ENCODE assay signal across 13 cellular contexts in the genomic region with DNA sequence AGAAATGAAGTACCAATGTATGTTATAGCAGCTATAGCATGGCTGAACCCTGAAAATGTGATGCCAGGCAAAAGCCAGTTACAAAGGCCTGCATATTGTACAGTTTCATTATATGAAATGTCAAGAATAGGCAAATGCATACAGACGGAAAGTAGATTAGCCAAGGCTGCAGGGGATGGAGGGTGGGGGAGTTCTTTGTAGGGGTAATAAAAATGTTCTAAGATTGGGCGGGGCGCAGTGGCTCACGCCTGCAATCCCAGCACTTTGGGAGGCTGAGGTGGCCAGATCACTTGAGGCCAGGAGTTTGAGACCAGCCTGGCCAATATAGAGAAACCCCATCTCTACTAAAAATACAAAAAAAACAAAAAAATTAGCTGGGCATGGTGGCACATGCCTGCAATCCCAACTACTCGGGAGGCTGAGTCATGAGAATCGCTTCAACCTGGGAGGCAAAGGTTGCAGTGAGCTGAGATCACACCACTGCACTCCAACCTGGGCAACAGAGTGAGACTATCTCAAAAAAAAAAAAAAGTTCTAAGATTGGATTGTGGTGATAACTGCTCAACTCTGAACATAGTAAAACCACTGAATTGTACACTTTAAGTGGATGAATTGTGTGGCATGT. TPM values are rescaled to one million over a fixed set of nuclear protein-coding genes. Genes with fewer than 3 reads are reported as not detected.
DNase-seq lines count a peak whose midpoint lies in the region; ATAC-seq, FAIRE-seq and TF ChIP-seq lines count a peak whose summit lies in the region.
"Not testable (repeated sequence)": the region's sequence is repeated elsewhere in the genome, so short reads cannot be mapped to it uniquely, and the experiment has no call there.
"Had no signal": no experiment of that assay in that cellular context is flagged by ENCODE, and none has a peak within 500 bp of the region (broad histone marks: within the 10 kb centered on the region; RNA-seq: fewer than 3 reads in every experiment).

No MANE protein-coding gene starts in this region.

- H3K27ac ChIP-seq in A549 = not testable (repeated sequence)
- H3K27ac ChIP-seq in hepatocyte (peak overlapping the region; percentile 6), psoas muscle (peak overlapping the region; percentile 75), gastrocnemius medialis (peak overlapping the region; percentile 77 to 86 (median 82))

- 73% methylated on average over 6 of the region's 6 CpGs for WGBS in A549 (ENCODE audit: missing lambda C conversion rate)
- 85% methylated on average over 6 of the region's 6 CpGs for WGBS in hepatocyte (ENCODE audit: low lambda C conversion rate, missing lambda C conversion rate)
- 87 to 92% (median 88%) methylated on average over 6 of the region's 6 CpGs for WGBS in psoas muscle, 3 donors

- H3K4me3 ChIP-seq in A549; bronchial epithelial cell (ENCODE audit: low read depth, low read length); epithelial cell of esophagus (ENCODE audit: low read length); hepatocyte; psoas muscle; gastrocnemius medialis: not testable (repeated sequence)

- H3K9me3 ChIP-seq in A549; hepatocyte (ENCODE audit: low read depth); psoas muscle; gastrocnemius medialis: not testable (repeated sequence)

- DNase-seq in A549 (ENCODE audit: low read depth in 1 of 2, low spot score in 1 of 2); RCC 7860 (ENCODE audit: low spot score); hepatocyte (ENCODE audit: low spot score); left colon; psoas muscle; gastrocnemius medialis: not testable (repeated sequence)
- peak; percentile 55 for DNase-seq in bronchial epithelial cell (ENCODE audit: low read depth)
- peak; percentile 55 for DNase-seq in epithelial cell of esophagus (ENCODE audit: low read depth)

- not testable (repeated sequence) for TF ChIP-seq EP300 in A549 (IDR thresholded peaks at IDR 0.05)

- intact Hi-C loops in left colon (cut with DNase I, micrococcal nuclease); psoas muscle (cut with DNase I): not testable (repeated sequence)
- intact Hi-C loops in gastrocnemius medialis (cut with DNase I; ENCODE audit: low total_unique reads) = loop anchor here (2.0 kb wide), 1 partner anchor 17 kb away; no protein-coding TSS in a partner anchor

- TF ChIP-seq RAD21 in A549 (conservative IDR thresholded peaks at IDR 0.05 in 1 of 2, IDR thresholded peaks at IDR 0.05 in 1 of 2) = not testable (repeated sequence)

- in situ Hi-C loops in gastrocnemius medialis (cut with MboI; ENCODE audit: low sequenced_read_pairs in 4 of 4) = not testable (repeated sequence)

- not testable (repeated sequence) for H3K36me3 ChIP-seq in bronchial epithelial cell (ENCODE audit: control insufficient read depth, insufficient read depth, low read length); hepatocyte (replicated peaks; ENCODE audit: insufficient read depth, low read depth); gastrocnemius medialis
- H3K36me3 ChIP-seq in psoas muscle (ENCODE audit: insufficient read depth in 1 of 2, low read depth in 1 of 2) = peaks cover 0 to 18% of the 10 kb centered on the region in 2 donors

- not testable (repeated sequence) for H4K20me1 ChIP-seq in hepatocyte (ENCODE audit: insufficient read depth, poor library complexity, severe bottlenecking)

- not testable (repeated sequence) for H3K79me2 ChIP-seq in hepatocyte

- not testable (repeated sequence) for H3K27me3 ChIP-seq in bronchial epithelial cell (ENCODE audit: control insufficient read depth, insufficient read depth, low read length); hepatocyte; psoas muscle (ENCODE audit: insufficient read depth in 3 of 3, low read length in 2 of 3); gastrocnemius medialis

- TF ChIP-seq POLR2A in A549 (IDR thresholded peaks at IDR 0.05; ENCODE audit: low read length); gastrocnemius medialis (IDR thresholded peaks at IDR 0.05): not testable (repeated sequence)

- not testable (repeated sequence) for H3K9me2 ChIP-seq in hepatocyte (replicated peaks; ENCODE audit: insufficient read depth)

- ATAC-seq in A549, psoas muscle, gastrocnemius medialis: not testable (repeated sequence)
- ATAC-seq in left colon = peak; percentile 70

- not testable (repeated sequence) for H3K4me1 ChIP-seq in A549; hepatocyte (ENCODE audit: insufficient read depth)
- H3K4me1 ChIP-seq in psoas muscle = peaks cover 49% of the 10 kb centered on the region
- peaks cover 50 to 52% of the 10 kb centered on the region in 2 donors for H3K4me1 ChIP-seq in gastrocnemius medialis

- POLR2A ChIA-PET in A549 (lab: Yijun Ruan, JAX) = not testable (repeated sequence)

- TF ChIP-seq CTCF in A549 (IDR thresholded peaks at IDR 0.05); bronchial epithelial cell (IDR thresholded peaks at IDR 0.05; ENCODE audit: insufficient read depth, low read length, severe bottlenecking); epithelial cell of esophagus (IDR thresholded peaks at IDR 0.05; ENCODE audit: insufficient read depth, low read depth, low read length, missing control alignments); hepatocyte (IDR thresholded peaks at IDR 0.05; ENCODE audit: poor library complexity); psoas muscle (IDR thresholded peaks at IDR 0.05); gastrocnemius medialis (IDR thresholded peaks at IDR 0.05 in 4 of 5, conservative IDR thresholded peaks at IDR 0.05 in 1 of 5): not testable (repeated sequence)

- H2AFZ ChIP-seq in hepatocyte = not testable (repeated sequence)

- CTCF ChIA-PET in A549 (lab: Yijun Ruan, JAX) = interaction anchor here (0.8 to 3.9 kb wide), 3 partner anchors 14 to 46 kb away, joined by 3 to 21 read pairs (median 4); no protein-coding TSS in a partner anchor

- peak overlapping the region; percentile 38; the same call in 2 of the 3 replicates for H3K4me2 ChIP-seq in A549
- not testable (repeated sequence) for H3K4me2 ChIP-seq in hepatocyte

- not testable (repeated sequence) for FAIRE-seq in A549 (lab: Jason Lieb, UNC); bronchial epithelial cell (lab: Jason Lieb, UNC)
- peak; percentile 67 for FAIRE-seq in RCC 7860 (lab: Jason Lieb, UNC)

RNA-seq across cellular contexts. Expression of a gene that starts 40.5 kb away (rescaled TPM):
- 16.5 and 19.6 TPM in 2 replicates for polyA plus RNA-seq in A549 (2011; rRNA removed)
- 41.6 and 54.1 TPM in 2 replicates for polyA plus RNA-seq in A549 (2012; cell fraction: cytosol; rRNA removed)
- polyA plus RNA-seq in A549 (2012; cell fraction: nucleus; rRNA removed) = 53.3 and 53.9 TPM in 2 replicates
- polyA plus RNA-seq in A549 (2017; fragmentation: RNase III; extraction: RNeasy Plus Mini Kit Qiagen cat#74134 plus additional on column Dnase treatment) = 19.0 to 22.1 TPM (median 20.7 TPM) in 3 replicates
- 14.3 and 18.8 TPM in 2 replicates for polyA minus RNA-seq in A549 (2011; rRNA and poly(A)+ RNA removed)
- total RNA-seq in bronchial epithelial cell = 3.5 and 3.7 TPM in 2 replicates
- total RNA-seq in hepatocyte = 7.2 and 8.2 TPM in 2 replicates
- 3.0 and 4.0 TPM in 2 replicates for polyA plus RNA-seq in hepatocyte
- total RNA-seq in left colon = 1 to 10 TPM; 5.0 to 5.6 TPM
- 100 to 1,000 TPM in 3 of 4 donors, 10 to 100 TPM in 1; 66.1 to 143 (median 140) TPM for total RNA-seq in psoas muscle
- polyA plus RNA-seq in psoas muscle = 100 to 1,000 TPM in 1 of 3 donors, 10 to 100 TPM in 2; 26.4 to 153 (median 67.2) TPM
- 100 to 1,000 TPM; 104 to 220 (median 128) TPM for total RNA-seq in gastrocnemius medialis

RNA-seq across cellular contexts. Expression of a gene that starts 58.1 kb away (rescaled TPM):
- polyA plus RNA-seq in A549 (2011; rRNA removed) (not detected in 2 replicates), A549 (2017; fragmentation: RNase III; extraction: RNeasy Plus Mini Kit Qiagen cat#74134 plus additional on column Dnase treatment) (not detected in 3 replicates), hepatocyte (not detected in 2 replicates), psoas muscle (under 1 TPM in 2 of 3 donors, not detected in 1; under 0.01 to 0.01 TPM)
- polyA plus RNA-seq in A549 (2012; cell fraction: cytosol; rRNA removed) = not detected in 2 replicates
- polyA plus RNA-seq in A549 (2012; cell fraction: nucleus; rRNA removed) = not detected in 2 replicates
- 0.08 TPM in 1 of 2 replicates, not detected in the other for polyA minus RNA-seq in A549 (2011; rRNA and poly(A)+ RNA removed)
- total RNA-seq in bronchial epithelial cell (under 0.01 TPM in 1 of 2 replicates, not detected in the other), hepatocyte (not detected in 2 replicates), left colon (under 1 TPM; 0.03 to 0.15 TPM), psoas muscle (not detected), gastrocnemius medialis (under 1 TPM in 1 of 4 donors, not detected in 3; 0.03 TPM)
- total RNA-seq: CD8-positive, alpha-beta memory T cell; GM12878; GM23248; H7 had no signal
- polyA plus RNA-seq: CD14-positive monocyte; CD8-positive, alpha-beta memory T cell; GM23248 had no signal
